32 cellular contexts compared by ENCODE assay signal in genomic region chr2:107062173-107062572, GRCh38.
DNase-seq lines count a peak whose midpoint lies in the region; ATAC-seq, FAIRE-seq and TF ChIP-seq lines count a peak whose summit lies in the region.
"Had no signal": no experiment of that assay in that cellular context is flagged by ENCODE, and none has a peak within 500 bp of the region (broad histone marks: within the 10 kb centered on the region; RNA-seq: fewer than 3 reads in every experiment).

No MANE protein-coding gene starts in this region.

- peaks cover 0 to 2% of the 10 kb centered on the region in 2 experiments; a peak in 2 of 5 replicates for H3K9me3 Mint-ChIP-seq in H9
- no peaks in the 10 kb centered on the region for H3K9me3 Mint-ChIP-seq in activated naive CD8-positive, alpha-beta T cell treated with anti-CD3 and anti-CD28 coated beads for 36 hours
- H3K9me3 Mint-ChIP-seq: T-helper 2 cell treated with Interferon-gamma antibody and Interleukin-4, amounts not matched to agents 5 μg/mL and 100 μg/mL, for 36 hours; type B pancreatic cell had no signal

- WGBS in H9 (ENCODE audit: extremely low coverage, insufficient read length, low lambda C conversion rate): no CpG with 5 or more reads among the region's 4 CpGs
- WGBS in ectodermal cell, 2 experiments: 51 to 57% methylated on average over 4 of the region's 4 CpGs
- no CpG with 5 or more reads among the region's 4 CpGs for WGBS in neuronal stem cell (ENCODE audit: extremely low coverage in 2 of 2, insufficient read length in 2 of 2, insufficient replicate concordance in 1 of 2), 2 donors

- H4K91ac ChIP-seq in H9 (ENCODE audit: insufficient read length, low read depth, low read length): no peak overlapping the region
- H4K91ac ChIP-seq in neuronal stem cell (ENCODE audit: low read depth, low read length, poor library complexity): no peak overlapping the region

- no peak overlapping the region for H3K23ac ChIP-seq in H9 (ENCODE audit: insufficient read length, low read depth, low read length)
- H3K23ac ChIP-seq in neuronal stem cell (ENCODE audit: low read depth, low read length, poor library complexity): peak overlapping the region; percentile 44

- ATAC-seq in HG03565 (IDR thresholded peaks at IDR 0.05; ENCODE audit: unreplicated experiment): no peak
- ATAC-seq: activated CD4-positive, alpha-beta T cell treated with anti-CD3 and anti-CD28 coated beads for 36 hours; activated CD8-positive, alpha-beta T cell treated with anti-CD3 and anti-CD28 coated beads, Interleukin-2, amount 10 ng/mL, durations not matched to agents 7 days and 5 days had no signal

- H2BK120ac ChIP-seq in H9 (ENCODE audit: low read depth, low read length, poor library complexity, severe bottlenecking): no peak overlapping the region
- H2BK120ac ChIP-seq in neuronal stem cell (ENCODE audit: low read depth, low read length): no peak overlapping the region

- H3K27ac ChIP-seq in H9 (ENCODE audit: insufficient read length, low read depth, low read length) (no peak overlapping the region), ectodermal cell (ENCODE audit: insufficient read depth, low read depth, low read length, poor library complexity, severe bottlenecking) (peak overlapping the region; percentile 36), neuronal stem cell (replicated peaks; ENCODE audit: low read length) (peak overlapping the region; percentile 67)
- H3K27ac ChIP-seq: 22Rv1, GM23248, PC-9 had no signal

- no peak overlapping the region for H4K8ac ChIP-seq in H9 (replicated peaks; ENCODE audit: insufficient read length, low read depth, low read length)
- H4K8ac ChIP-seq in neuronal stem cell (ENCODE audit: low read depth, low read length): no peak overlapping the region

- TF ChIP-seq CTCF in H9 (conservative IDR thresholded peaks at IDR 0.05): no peak
- TF ChIP-seq CTCF in D721Med (IDR thresholded peaks at IDR 0.05; ENCODE audit: insufficient read depth, missing control alignments): no peak

- no peaks in the 10 kb centered on the region; the same call in 1 of the 2 replicates for H3K27me3 Mint-ChIP-seq in H9 (ENCODE audit: low read depth)
- no peaks in the 10 kb centered on the region for H3K27me3 Mint-ChIP-seq in activated naive CD8-positive, alpha-beta T cell treated with anti-CD3 and anti-CD28 coated beads for 36 hours
- H3K27me3 Mint-ChIP-seq: activated CD4-positive, alpha-beta T cell treated with anti-CD3 and anti-CD28 coated beads for 36 hours; brain; type B pancreatic cell had no signal

- no peaks in the 10 kb centered on the region for H4K20me1 ChIP-seq in H9 (ENCODE audit: control insufficient read depth, insufficient read depth, insufficient read length)

- H3K79me2 ChIP-seq in H9 (ENCODE audit: insufficient read depth, low read length): no peaks in the 10 kb centered on the region

- H2AK5ac ChIP-seq in H9 (ENCODE audit: insufficient read length, low read length) (no peak overlapping the region), neuronal stem cell (ENCODE audit: low read depth, low read length) (peak overlapping the region; percentile 60)

- H3K36me3 ChIP-seq in ectodermal cell (ENCODE audit: control insufficient read depth, insufficient read depth, low read length) (no peaks in the 10 kb centered on the region), neuronal stem cell (replicated peaks in 1 of 2; ENCODE audit: control insufficient read depth in 2 of 2, insufficient read depth in 2 of 2, low read length in 2 of 2) (no peaks in the 10 kb centered on the region)

- H3T11ph ChIP-seq in H9 (ENCODE audit: low read length): no peak overlapping the region

- no peak overlapping the region for H3K4me3 ChIP-seq in ectodermal cell (ENCODE audit: insufficient read depth, low read depth, low read length)
- H3K4me3 ChIP-seq in neuronal stem cell (ENCODE audit: low read length in 2 of 2): no peak overlapping the region
- H3K4me3 ChIP-seq: GM23248, PC-9 had no signal

- H3K4me1 Mint-ChIP-seq in H9: peaks cover 32 to 53% of the 10 kb centered on the region in 2 experiments
- H3K4me1 Mint-ChIP-seq in activated naive CD8-positive, alpha-beta T cell treated with anti-CD3 and anti-CD28 coated beads for 36 hours: no peaks in the 10 kb centered on the region
- H3K4me1 Mint-ChIP-seq: activated CD4-positive, alpha-beta T cell treated with anti-CD3 and anti-CD28 coated beads for 36 hours; CD14-positive monocyte had no signal

- no peak overlapping the region for H2BK12ac ChIP-seq in H9 (ENCODE audit: insufficient read length, low read depth, low read length)
- no peak overlapping the region for H2BK12ac ChIP-seq in neuronal stem cell (ENCODE audit: low read length)

- H2BK20ac ChIP-seq in H9 (ENCODE audit: low read depth, low read length, poor library complexity, severe bottlenecking): no peak overlapping the region

- H2BK5ac ChIP-seq in H9 (ENCODE audit: insufficient read length, low read length) (no peak overlapping the region), neuronal stem cell (ENCODE audit: low read length) (no peak overlapping the region)

- no peak overlapping the region for H3K4me3 Mint-ChIP-seq in H9
- H3K4me3 Mint-ChIP-seq in activated naive CD8-positive, alpha-beta T cell treated with anti-CD3 and anti-CD28 coated beads for 36 hours: no peak overlapping the region
- H3K4me3 Mint-ChIP-seq: activated CD4-positive, alpha-beta T cell treated with anti-CD3 and anti-CD28 coated beads for 36 hours; activated CD8-positive, alpha-beta T cell treated with anti-CD3 and anti-CD28 coated beads, Interleukin-2, amount 10 ng/mL, durations not matched to agents 7 days and 5 days; CD14-positive monocyte; T-helper 2 cell treated with Interferon-gamma antibody and Interleukin-4, amounts not matched to agents 5 μg/mL and 100 μg/mL, for 36 hours; type B pancreatic cell had no signal

- H3K9me3 ChIP-seq in H9 (ENCODE audit: control insufficient read depth, low read depth, low read length): no peaks in the 10 kb centered on the region
- H3K9me3 ChIP-seq in ectodermal cell (ENCODE audit: control insufficient read depth, low read length): no peaks in the 10 kb centered on the region
- H3K9me3 ChIP-seq in neuronal stem cell (replicated peaks in 1 of 2; ENCODE audit: control insufficient read depth in 2 of 2, insufficient read depth in 1 of 2, low read depth in 1 of 2, low read length in 2 of 2): no peaks in the 10 kb centered on the region

- H3K23me2 ChIP-seq in H9 (ENCODE audit: insufficient read length, low read depth, low read length, poor library complexity, severe bottlenecking): no peaks in the 10 kb centered on the region

- H3K27me3 ChIP-seq in H9 (ENCODE audit: insufficient read depth, low read length) (no peaks in the 10 kb centered on the region), ectodermal cell (ENCODE audit: control insufficient read depth, insufficient read depth, low read length, poor library complexity, severe bottlenecking) (no peaks in the 10 kb centered on the region), neuronal stem cell (ENCODE audit: control insufficient read depth in 3 of 3, insufficient read depth in 3 of 3, low read depth in 1 of 3, low read length in 3 of 3) (no peaks in the 10 kb centered on the region)

- H4K5ac ChIP-seq in H9 (ENCODE audit: insufficient read length, low read depth, low read length): no peak overlapping the region

- H3K36me3 Mint-ChIP-seq in H9 (ENCODE audit: insufficient read depth in 1 of 3, low read depth in 3 of 3): 0 out of 7 replicates have a peak, but pooled peaks cover 0 to 6% (median 0%) of the 10 kb centered on the region in 3 experiments
- H3K36me3 Mint-ChIP-seq in activated naive CD8-positive, alpha-beta T cell treated with anti-CD3 and anti-CD28 coated beads for 36 hours: no peaks in the 10 kb centered on the region
- H3K36me3 Mint-ChIP-seq: brain, CD14-positive monocyte, type B pancreatic cell had no signal

- H2AFZ ChIP-seq in H9 (ENCODE audit: low read length): no peak overlapping the region
- H2AFZ ChIP-seq in neuronal stem cell (ENCODE audit: low read length): no peak overlapping the region
- H2AFZ ChIP-seq: GM23248, PC-9 had no signal

- H3K4me1 ChIP-seq in H9 (ENCODE audit: insufficient read depth, low read length) (peaks cover 6% of the 10 kb centered on the region; the same call in 1 of the 2 replicates), ectodermal cell (ENCODE audit: control insufficient read depth, insufficient read depth, low read length) (peaks cover 20% of the 10 kb centered on the region), neuronal stem cell (ENCODE audit: control insufficient read depth in 2 of 2, insufficient read depth in 1 of 2, low read depth in 1 of 2, low read length in 2 of 2) (peaks cover 0 to 18% of the 10 kb centered on the region in 2 donors)

- H3K9ac ChIP-seq in H9 (ENCODE audit: extremely low read depth, insufficient read length, low read length) (no peak overlapping the region), neuronal stem cell (ENCODE audit: low read depth, low read length, poor library complexity) (no peak overlapping the region)
- H3K9ac ChIP-seq: GM23248 had no signal

- H3K27ac Mint-ChIP-seq in H9: peak overlapping the region in 1 of 3 experiments; percentile 86; a peak in 2 of 7 replicates
- no peak overlapping the region for H3K27ac Mint-ChIP-seq in activated naive CD8-positive, alpha-beta T cell treated with anti-CD3 and anti-CD28 coated beads for 36 hours
- H3K27ac Mint-ChIP-seq: activated CD4-positive, alpha-beta T cell treated with anti-CD3 and anti-CD28 coated beads for 36 hours; activated CD8-positive, alpha-beta T cell treated with anti-CD3 and anti-CD28 coated beads, Interleukin-2, amount 10 ng/mL, durations not matched to agents 7 days and 5 days; CD14-positive monocyte; T-helper 2 cell treated with Interferon-gamma antibody and Interleukin-4, amounts not matched to agents 5 μg/mL and 100 μg/mL, for 36 hours; type B pancreatic cell had no signal

- H3K4ac ChIP-seq in H9 (ENCODE audit: low read depth, low read length) (no peak overlapping the region), neuronal stem cell (ENCODE audit: low read length) (peak overlapping the region; percentile 96)

- H3K4me2 ChIP-seq in H9 (ENCODE audit: insufficient read depth, insufficient read length, low read length) (no peak overlapping the region), neuronal stem cell (ENCODE audit: insufficient read depth, low read length, poor library complexity, severe bottlenecking) (no peak overlapping the region)
- H3K4me2 ChIP-seq: PC-9 had no signal

- no peak overlapping the region for H3K56ac ChIP-seq in H9 (ENCODE audit: insufficient read length, low read depth, low read length)

- H2BK15ac ChIP-seq in H9 (ENCODE audit: low read depth, low read length): no peak overlapping the region
- peak overlapping the region; percentile 90 for H2BK15ac ChIP-seq in neuronal stem cell (ENCODE audit: low read length)

- peak; percentile 28 for DNase-seq in DMS153 treated with DMSO at 0.1 percent for 48 hours (lab: John Stamatoyannopoulos, UW; ENCODE audit: unreplicated experiment)
- DNase-seq in DMS153 (lab: John Stamatoyannopoulos, UW): no peak
- DNase-seq in H9: peak; percentile 33
- DNase-seq in neuronal stem cell (ENCODE audit: low spot score): no peak
- no peak for DNase-seq in D721Med (ENCODE audit: insufficient read length, low spot score)
- DNase-seq in activated naive CD8-positive, alpha-beta T cell treated with anti-CD3 and anti-CD28 coated beads for 36 hours: no peak
- DNase-seq: activated CD4-positive, alpha-beta T cell treated with anti-CD3 and anti-CD28 coated beads for 36 hours; activated CD8-positive, alpha-beta T cell treated with anti-CD3 and anti-CD28 coated beads, Interleukin-2, amount 10 ng/mL, durations not matched to agents 7 days and 5 days; activated naive CD4-positive, alpha-beta T cell treated with anti-CD3 and anti-CD28 coated beads, Interleukin-2, amount 50 U/mL, for 16 hours; amniotic stem cell; EL; GM23248; KG1; MM.1S; NCI-H2029; NCI-H524 treated with DMSO at 0.1 percent for 48 hours; NK-92 treated with Interleukin-12 subunit alpha and Interleukin-12 subunit beta, amount 100 ng/mL, for 24 hours; PC-9; posterior cingulate gyrus; SHP77 treated with DMSO at 0.1 percent for 48 hours; stimulated activated CD4-positive, alpha-beta T cell treated with anti-CD3 and anti-CD28 coated beads, Interleukin-4, amount 100 ng/mL, for 24 hours had no signal

- H3K79me1 ChIP-seq in H9 (ENCODE audit: insufficient read depth, low read depth, low read length, poor library complexity, severe bottlenecking) (no peaks in the 10 kb centered on the region), neuronal stem cell (ENCODE audit: low read depth, low read length) (no peaks in the 10 kb centered on the region)

- H3K14ac ChIP-seq in H9 (ENCODE audit: insufficient read depth, low read length): no peak overlapping the region
- H3K14ac ChIP-seq in neuronal stem cell (ENCODE audit: low read length): no peak overlapping the region

- FAIRE-seq in D721Med (lab: Jason Lieb, UNC): no peak
- FAIRE-seq: endothelial cell of umbilical vein, frontal cortex, GM18507, HTR-8/SVneo had no signal

- H3K18ac ChIP-seq in H9 (ENCODE audit: insufficient read length, low read depth, low read length) (no peak overlapping the region), neuronal stem cell (ENCODE audit: low read length) (peak overlapping the region; percentile 70)

Comparison
In these comparisons a context has a peak if more than half of its experiments do, and no peak if none do; other contexts are left out.
1. DNase-seq: peak in DMS153 treated with DMSO at 0.1 percent for 48 hours (single experiment) and H9 (single experiment); none in DMS153 (single experiment), neuronal stem cell (single experiment), D721Med (single experiment) and activated naive CD8-positive, alpha-beta T cell treated with anti-CD3 and anti-CD28 coated beads for 36 hours (single experiment).